8 cellular contexts compared by ENCODE assay signal in genomic region chr6:11324453-11325023, GRCh38.
DNase-seq lines count a peak whose midpoint lies in the region; ATAC-seq and TF ChIP-seq lines count a peak whose summit lies in the region.

No MANE protein-coding gene starts in this region.

- peaks cover 1% of the 10 kb centered on the region in 2 donors for H3K9me3 Mint-ChIP-seq in activated T-cell treated with anti-CD3 and anti-CD28 coated beads, Interleukin-2, amount 50 U/mL, for 72 hours

- peak overlapping the region; percentile 83 to 84 for H3K4me3 Mint-ChIP-seq in activated T-cell treated with anti-CD3 and anti-CD28 coated beads, Interleukin-2, amount 50 U/mL, for 72 hours

- no peak overlapping the region for H3K4me3 ChIP-seq in dorsolateral prefrontal cortex
- no peak overlapping the region for H3K4me3 ChIP-seq in ascending aorta

- peaks cover 90% of the 10 kb centered on the region for H3K4me1 Mint-ChIP-seq in activated T-cell treated with anti-CD3 and anti-CD28 coated beads, Interleukin-2, amount 50 U/mL, for 72 hours (ENCODE audit: low read depth)

- H3K36me3 Mint-ChIP-seq in activated T-cell treated with anti-CD3 and anti-CD28 coated beads, Interleukin-2, amount 50 U/mL, for 72 hours (ENCODE audit: insufficient read depth in 2 of 2): peaks cover 8 to 9% of the 10 kb centered on the region in 2 donors

- peak; percentile 71 for ATAC-seq in GM19328 (IDR thresholded peaks at IDR 0.05; ENCODE audit: unreplicated experiment)
- ATAC-seq in HG03039 (IDR thresholded peaks at IDR 0.05; ENCODE audit: unreplicated experiment): peak; percentile 68
- peak; percentile 96 to 97 for ATAC-seq in activated T-cell treated with anti-CD3 and anti-CD28 coated beads, Interleukin-2, amount 50 U/mL, for 72 hours (replicated peaks in 1 of 2)

- peak overlapping the region; percentile 89 for H3K27ac Mint-ChIP-seq in activated T-cell treated with anti-CD3 and anti-CD28 coated beads, Interleukin-2, amount 50 U/mL, for 72 hours

- H3K4me1 ChIP-seq in ascending aorta: peaks cover 0 to 5% of the 10 kb centered on the region in 2 donors

- peak; percentile 70 to 72 for DNase-seq in activated T-cell treated with anti-CD3 and anti-CD28 coated beads, Interleukin-2, amount 50 U/mL, for 72 hours
- DNase-seq in stimulated activated CD4-positive, alpha-beta T cell treated with anti-CD3 and anti-CD28 coated beads, TNF-alpha, amount 100 ng/mL, for 48 hours (ENCODE audit: low read depth in 3 of 3): peak; percentile 31 to 61 (median 59)
- no peak for DNase-seq in dorsolateral prefrontal cortex
- DNase-seq in NCI-H128 (lab: John Stamatoyannopoulos, UW; ENCODE audit: unreplicated experiment): no peak
- no peak for DNase-seq in HK-2 (ENCODE audit: unreplicated experiment)
- no peak for DNase-seq in ascending aorta (ENCODE audit: low spot score in 2 of 2)

- no peaks in the 10 kb centered on the region for H3K9me3 ChIP-seq in ascending aorta

- H3K36me3 ChIP-seq in ascending aorta: no peaks in the 10 kb centered on the region

- intact Hi-C loops in dorsolateral prefrontal cortex (cut with DNase I) (no loop called here), ascending aorta (cut with DNase I) (no loop called here)

- TF ChIP-seq CTCF in dorsolateral prefrontal cortex (IDR thresholded peaks at IDR 0.05 in 54 of 56, conservative IDR thresholded peaks at IDR 0.05 in 2 of 56; ENCODE audit: low read depth in 1 of 56, partially characterized antibody in 56 of 56) (no peak), ascending aorta (IDR thresholded peaks at IDR 0.05) (no peak)

- H3K27me3 ChIP-seq in dorsolateral prefrontal cortex (no peaks in the 10 kb centered on the region), ascending aorta (no peaks in the 10 kb centered on the region)

- H3K27me3 Mint-ChIP-seq in activated T-cell treated with anti-CD3 and anti-CD28 coated beads, Interleukin-2, amount 50 U/mL, for 72 hours (ENCODE audit: low read depth): no peaks in the 10 kb centered on the region

- H3K27ac ChIP-seq in dorsolateral prefrontal cortex (no peak overlapping the region), ascending aorta (no peak overlapping the region)

Comparison
In these comparisons a context has a peak if more than half of its experiments do, and no peak if none do; other contexts are left out.
1. DNase-seq: peak in activated T-cell treated with anti-CD3 and anti-CD28 coated beads, Interleukin-2, amount 50 U/mL, for 72 hours (2 of 2) and stimulated activated CD4-positive, alpha-beta T cell treated with anti-CD3 and anti-CD28 coated beads, TNF-alpha, amount 100 ng/mL, for 48 hours (3 of 3); none in dorsolateral prefrontal cortex (0 of 10), NCI-H128 (single experiment), HK-2 (single experiment) and ascending aorta (0 of 2).
2. Peak in every context shown above with its lines, with median percentiles within 50 percentile points of each other: ATAC-seq.